ENCODE assay signal across 1 cellular context in the genomic region with DNA sequence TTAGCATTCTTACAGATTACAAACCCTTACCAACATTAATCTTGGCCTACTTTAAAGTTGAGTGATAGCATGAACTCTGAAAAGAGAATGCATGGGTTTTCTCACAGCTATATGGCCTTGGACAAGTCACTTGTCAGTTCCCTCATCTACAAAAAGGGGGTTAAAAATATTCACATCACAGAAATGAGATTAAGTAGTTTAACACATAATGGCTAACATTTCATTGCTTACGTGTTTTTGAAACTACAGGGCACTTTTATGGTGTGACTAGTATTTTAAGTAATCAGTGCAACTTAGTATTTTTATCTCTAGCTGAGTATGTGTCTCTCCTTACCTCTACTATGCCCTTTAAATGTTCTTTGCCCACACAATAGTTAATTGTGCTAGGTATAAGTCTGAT.
A peak's percentile ranks its signal among the peaks of the same experiment; 100 is the strongest.
TF ChIP-seq lines count a peak whose summit lies in the region.

No MANE protein-coding gene starts in this region.

TF ChIP-seq in K562, 482 proteins besides CTCF, POLR2A, EP300 and RAD21:
- TF ChIP-seq MYNN (IDR thresholded peaks at IDR 0.05): peak; percentile 24; the same call in 1 of the 2 replicates
- TF ChIP-seq MYNN (CRISPR knock-in tag; IDR thresholded peaks at IDR 0.05): no peak
- peak; percentile 20; the same call in 1 of the 2 replicates for TF ChIP-seq SUPT5H (IDR thresholded peaks at IDR 0.05)
- peak; percentile 74; the same call in 1 of the 2 replicates for TF ChIP-seq POLR2AphosphoS2 (IDR thresholded peaks at IDR 0.05; ENCODE audit: low read length)
- peak; percentile 33; the same call in 1 of the 2 replicates for TF ChIP-seq POLR2H (tag; IDR thresholded peaks at IDR 0.05; ENCODE audit: low read depth)
- no peak for TF ChIP-seq KHSRP (IDR thresholded peaks at IDR 0.05)
